10 cellular contexts compared by ENCODE assay signal in the genomic region with DNA sequence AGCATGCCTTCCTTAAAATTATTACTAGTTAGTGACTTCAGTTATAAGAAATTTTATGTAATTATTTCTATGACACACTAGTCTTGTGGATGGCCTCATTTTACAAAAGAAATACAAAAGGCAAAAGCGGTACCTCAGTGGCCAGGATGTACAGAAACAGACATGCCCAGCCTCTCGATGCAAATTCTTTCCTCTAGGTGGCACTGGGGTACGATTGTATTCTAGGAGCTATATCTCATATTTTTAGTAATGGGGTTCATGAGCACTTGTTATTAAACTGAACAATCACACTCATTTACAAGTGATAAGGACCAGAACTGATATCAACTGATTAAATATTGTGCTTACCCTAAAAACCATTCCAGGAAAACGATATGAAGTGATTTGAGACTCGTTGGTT. TPM values are rescaled to one million over a fixed set of nuclear protein-coding genes. Genes with fewer than 3 reads are reported as not detected.
A peak's percentile ranks its signal among the peaks of the same experiment; 100 is the strongest.
DNase-seq lines count a peak whose midpoint lies in the region; ATAC-seq, FAIRE-seq and TF ChIP-seq lines count a peak whose summit lies in the region.
"Had no signal": no experiment of that assay in that cellular context is flagged by ENCODE, and none has a peak within 500 bp of the region (broad histone marks: within the 10 kb centered on the region; RNA-seq: fewer than 3 reads in every experiment).

No MANE protein-coding gene starts in this region.

- POLR2A ChIA-PET in A549 (lab: Yijun Ruan, JAX), result no interaction called here

- no peaks in the 10 kb centered on the region for H3K79me2 ChIP-seq in OCI-LY1 (ENCODE audit: insufficient read depth, low read length)

- DNase-seq in A549 (ENCODE audit: low read depth in 1 of 2, low spot score in 1 of 2) (peak; percentile 18 to 30), fibroblast of mammary gland (ENCODE audit: low read depth) (peak; percentile 23), GM19240 (ENCODE audit: insufficient read length, low spot score) (no peak)
- DNase-seq in effector memory CD8-positive, alpha-beta T cell, result no peak
- no peak for DNase-seq in stimulated activated CD4-positive, alpha-beta T cell treated with anti-CD3 and anti-CD28 coated beads, Interleukin-12 subunit alpha, Interleukin-12 subunit beta, amount 100 ng/mL, for 4 hours
- DNase-seq in activated CD4-positive, CD25-positive, alpha-beta regulatory T cell treated with anti-CD3 and anti-CD28 coated beads, Interleukin-2, amount 50 U/mL, for 72 hours, result no peak
- DNase-seq: left colon had no signal

- CTCF ChIA-PET in A549 (lab: Yijun Ruan, JAX), result interaction anchor here (1.2 to 2.1 kb wide), 10 partner anchors 10 to 464 kb away, joined by 3 to 12 read pairs (median 5); a partner anchor contains a TSS

- H3K27me3 Mint-ChIP-seq in effector memory CD8-positive, alpha-beta T cell, result peaks cover 0 to 8% of the 10 kb centered on the region in 2 donors

- FAIRE-seq in A549 (lab: Jason Lieb, UNC), result no peak

- H3K9me2 ChIP-seq in OCI-LY1 (ENCODE audit: low read depth, low read length), result no peaks in the 10 kb centered on the region

- no peak for TF ChIP-seq POLR2A in A549 (IDR thresholded peaks at IDR 0.05; ENCODE audit: low read length)

- no peak overlapping the region for H3K4me3 ChIP-seq in A549
- H3K4me3 ChIP-seq in OCI-LY1 (ENCODE audit: low read depth, low read length, poor library complexity, severe bottlenecking), result no peak overlapping the region
- H3K4me3 ChIP-seq in fibroblast of mammary gland (ENCODE audit: control insufficient read depth, low read depth, low read length), result no peak overlapping the region

- H3K9ac ChIP-seq in OCI-LY1 (ENCODE audit: low read length), result no peak overlapping the region

- no peaks in the 10 kb centered on the region for H3K36me3 Mint-ChIP-seq in effector memory CD8-positive, alpha-beta T cell (ENCODE audit: insufficient read depth)

- H3K4me2 ChIP-seq in A549, result no peak overlapping the region
- no peak overlapping the region for H3K4me2 ChIP-seq in OCI-LY1 (ENCODE audit: low read length)

- H3K27ac Mint-ChIP-seq in effector memory CD8-positive, alpha-beta T cell, result no peak overlapping the region

- no peaks in the 10 kb centered on the region for H3K4me1 ChIP-seq in A549
- H3K4me1 ChIP-seq in OCI-LY1 (ENCODE audit: insufficient read depth, low read length, severe bottlenecking), result no peaks in the 10 kb centered on the region

- ATAC-seq in A549, result peak in 1 of 2 experiments; percentile 63; a peak in 1 of 6 replicates
- ATAC-seq in effector memory CD8-positive, alpha-beta T cell (replicated peaks), result no peak
- ATAC-seq: activated naive CD4-positive, alpha-beta T cell treated with anti-CD3 and anti-CD28 coated beads, Interleukin-2, amount 50 U/mL, for 72 hours; left colon had no signal

- H2AFZ ChIP-seq in OCI-LY1 (ENCODE audit: low read length), result no peak overlapping the region

- no peaks in the 10 kb centered on the region for H3F3A ChIP-seq in OCI-LY1 (ENCODE audit: insufficient read depth, low read length)

- H3K36me3 ChIP-seq in OCI-LY1 (ENCODE audit: insufficient read depth, low read length), result no peaks in the 10 kb centered on the region

- H3K4me3 Mint-ChIP-seq in effector memory CD8-positive, alpha-beta T cell, result no peak overlapping the region

- H3K9me3 ChIP-seq in A549, result 0 out of 3 replicates have a peak, but pooled peaks cover 3% of the 10 kb centered on the region
- H3K9me3 ChIP-seq in OCI-LY1 (ENCODE audit: low read length), result no peaks in the 10 kb centered on the region

- H3K27me3 ChIP-seq in OCI-LY1 (ENCODE audit: insufficient read depth, low read length), result no peaks in the 10 kb centered on the region

- 35% methylated on average over 5 of the region's 5 CpGs for WGBS in A549 (ENCODE audit: missing lambda C conversion rate)

- TF ChIP-seq CTCF in A549 (IDR thresholded peaks at IDR 0.05) (peak; percentile 47), GM12872 (IDR thresholded peaks at IDR 0.05; ENCODE audit: insufficient read depth, low read depth, low read length) (peak; percentile 54; the same call in 2 of the 3 replicates), OCI-LY1 (IDR thresholded peaks at IDR 0.05; ENCODE audit: low read length) (peak; percentile 61), fibroblast of mammary gland (conservative IDR thresholded peaks at IDR 0.05; ENCODE audit: control insufficient read depth, insufficient read depth, low read depth, low read length) (peak; percentile 60)

- no peak for TF ChIP-seq EP300 in A549 (IDR thresholded peaks at IDR 0.05)

- H3K4me1 Mint-ChIP-seq in effector memory CD8-positive, alpha-beta T cell (ENCODE audit: low read depth in 2 of 2), result no peaks in the 10 kb centered on the region

- H3K27ac ChIP-seq in A549, result no peak overlapping the region
- no peak overlapping the region for H3K27ac ChIP-seq in OCI-LY1 (ENCODE audit: low read depth, low read length, poor library complexity, severe bottlenecking)

- TF ChIP-seq RAD21 in A549 (conservative IDR thresholded peaks at IDR 0.05 in 1 of 2, IDR thresholded peaks at IDR 0.05 in 1 of 2), result no peak; a peak in 1 of 5 replicates

- no peaks in the 10 kb centered on the region for H3K9me3 Mint-ChIP-seq in effector memory CD8-positive, alpha-beta T cell
- H3K9me3 Mint-ChIP-seq: activated naive CD4-positive, alpha-beta T cell treated with anti-CD3 and anti-CD28 coated beads, Interleukin-2, amount 50 U/mL, for 72 hours had no signal

- no peaks in the 10 kb centered on the region for H4K20me1 ChIP-seq in OCI-LY1 (ENCODE audit: insufficient read depth, low read length)

TF ChIP-seq in A549, 52 proteins besides CTCF, POLR2A, EP300 and RAD21:
- TF ChIP-seq, protein P1, sequence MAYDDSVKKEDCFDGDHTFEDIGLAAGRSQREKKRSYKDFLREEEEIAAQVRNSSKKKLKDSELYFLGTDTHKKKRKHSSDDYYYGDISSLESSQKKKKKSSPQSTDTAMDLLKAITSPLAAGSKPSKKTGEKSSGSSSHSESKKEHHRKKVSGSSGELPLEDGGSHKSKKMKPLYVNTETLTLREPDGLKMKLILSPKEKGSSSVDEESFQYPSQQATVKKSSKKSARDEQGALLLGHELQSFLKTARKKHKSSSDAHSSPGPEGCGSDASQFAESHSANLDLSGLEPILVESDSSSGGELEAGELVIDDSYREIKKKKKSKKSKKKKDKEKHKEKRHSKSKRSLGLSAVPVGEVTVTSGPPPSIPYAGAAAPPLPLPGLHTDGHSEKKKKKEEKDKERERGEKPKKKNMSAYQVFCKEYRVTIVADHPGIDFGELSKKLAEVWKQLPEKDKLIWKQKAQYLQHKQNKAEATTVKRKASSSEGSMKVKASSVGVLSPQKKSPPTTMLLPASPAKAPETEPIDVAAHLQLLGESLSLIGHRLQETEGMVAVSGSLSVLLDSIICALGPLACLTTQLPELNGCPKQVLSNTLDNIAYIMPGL (CRISPR knock-in tag; IDR thresholded peaks at IDR 0.05; ENCODE audit: borderline replicate concordance), result no peak
- no peak for TF ChIP-seq CEBPB (IDR thresholded peaks at IDR 0.05)
- TF ChIP-seq KDM1A (IDR thresholded peaks at IDR 0.05; ENCODE audit: low read depth), result no peak
- TF ChIP-seq PHF8 (IDR thresholded peaks at IDR 0.05; ENCODE audit: borderline replicate concordance, low read depth), result no peak
- no peak for TF ChIP-seq RCOR1 (IDR thresholded peaks at IDR 0.05; ENCODE audit: low read depth, low read length)
- no peak for TF ChIP-seq RFX5 (IDR thresholded peaks at IDR 0.05)
- no peak for TF ChIP-seq MAFK (IDR thresholded peaks at IDR 0.05; ENCODE audit: partially characterized antibody)
- TF ChIP-seq NPAS2 (CRISPR knock-in tag; IDR thresholded peaks at IDR 0.05; ENCODE audit: borderline replicate concordance), result no peak
- TF ChIP-seq, protein P2, sequence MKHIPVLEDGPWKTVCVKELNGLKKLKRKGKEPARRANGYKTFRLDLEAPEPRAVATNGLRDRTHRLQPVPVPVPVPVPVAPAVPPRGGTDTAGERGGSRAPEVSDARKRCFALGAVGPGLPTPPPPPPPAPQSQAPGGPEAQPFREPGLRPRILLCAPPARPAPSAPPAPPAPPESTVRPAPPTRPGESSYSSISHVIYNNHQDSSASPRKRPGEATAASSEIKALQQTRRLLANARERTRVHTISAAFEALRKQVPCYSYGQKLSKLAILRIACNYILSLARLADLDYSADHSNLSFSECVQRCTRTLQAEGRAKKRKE (CRISPR knock-in tag; IDR thresholded peaks at IDR 0.05; ENCODE audit: low read depth), result no peak
- TF ChIP-seq, protein P3, sequence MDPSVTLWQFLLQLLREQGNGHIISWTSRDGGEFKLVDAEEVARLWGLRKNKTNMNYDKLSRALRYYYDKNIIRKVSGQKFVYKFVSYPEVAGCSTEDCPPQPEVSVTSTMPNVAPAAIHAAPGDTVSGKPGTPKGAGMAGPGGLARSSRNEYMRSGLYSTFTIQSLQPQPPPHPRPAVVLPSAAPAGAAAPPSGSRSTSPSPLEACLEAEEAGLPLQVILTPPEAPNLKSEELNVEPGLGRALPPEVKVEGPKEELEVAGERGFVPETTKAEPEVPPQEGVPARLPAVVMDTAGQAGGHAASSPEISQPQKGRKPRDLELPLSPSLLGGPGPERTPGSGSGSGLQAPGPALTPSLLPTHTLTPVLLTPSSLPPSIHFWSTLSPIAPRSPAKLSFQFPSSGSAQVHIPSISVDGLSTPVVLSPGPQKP (IDR thresholded peaks at IDR 0.05; ENCODE audit: low read depth, low read length), result no peak
- no peak for TF ChIP-seq JUN (IDR thresholded peaks at IDR 0.05)
- no peak for TF ChIP-seq SREBF2 (IDR thresholded peaks at IDR 0.05)
- no peak for TF ChIP-seq ZNF302 (CRISPR knock-in tag; IDR thresholded peaks at IDR 0.05)
- TF ChIP-seq CBX2 (IDR thresholded peaks at IDR 0.05; ENCODE audit: borderline replicate concordance, low read depth), result no peak

RNA-seq across cellular contexts. Expression of a gene that starts 59.8 kb away (rescaled TPM):
- polyA plus RNA-seq in A549 (2011; rRNA removed) (34.8 and 63.2 TPM in 2 replicates), A549 (2017; fragmentation: RNase III; extraction: RNeasy Plus Mini Kit Qiagen cat#74134 plus additional on column Dnase treatment) (81.0 to 81.3 TPM (median 81.1 TPM) in 3 replicates)
- 49.3 and 57.5 TPM in 2 replicates for polyA plus RNA-seq in A549 (2012; cell fraction: cytosol; rRNA removed)
- polyA plus RNA-seq in A549 (2012; cell fraction: nucleus; rRNA removed), result 24.1 and 30.1 TPM in 2 replicates
- polyA minus RNA-seq in A549 (2011; rRNA and poly(A)+ RNA removed), result 65.9 and 67.1 TPM in 2 replicates

Comparison
In these comparisons a context has a peak if more than half of its experiments do, and no peak if none do; other contexts are left out.
1. DNase-seq: peak in A549 (2 of 2) and fibroblast of mammary gland (single experiment); none in GM19240 (single experiment), effector memory CD8-positive, alpha-beta T cell (0 of 3), stimulated activated CD4-positive, alpha-beta T cell treated with anti-CD3 and anti-CD28 coated beads, Interleukin-12 subunit alpha, Interleukin-12 subunit beta, amount 100 ng/mL, for 4 hours (single experiment) and activated CD4-positive, CD25-positive, alpha-beta regulatory T cell treated with anti-CD3 and anti-CD28 coated beads, Interleukin-2, amount 50 U/mL, for 72 hours (single experiment).
2. Peak in every context shown above with its lines, with median percentiles within 50 percentile points of each other: CTCF ChIP-seq.